8 cellular contexts compared by ENCODE assay signal in genomic region chr13:30466358-30466714, GRCh38. TPM values are rescaled to one million over a fixed set of nuclear protein-coding genes. Genes with fewer than 3 reads are reported as not detected.
DNase-seq lines count a peak whose midpoint lies in the region; ATAC-seq and TF ChIP-seq lines count a peak whose summit lies in the region.

No MANE protein-coding gene starts in this region.

- H3K4me3 Mint-ChIP-seq in central memory CD8-positive, alpha-beta T cell: peak overlapping the region; percentile 96

- H3K4me1 ChIP-seq in neutrophil (ENCODE audit: control insufficient read depth in 1 of 2, insufficient read depth in 1 of 2, low read depth in 1 of 2, low read length in 1 of 2) (peaks cover 31% of the 10 kb centered on the region in 2 experiments), right cardiac atrium (ENCODE audit: control insufficient read depth, insufficient read depth, low read length) (no peaks in the 10 kb centered on the region)

- intact Hi-C loops in right cardiac atrium (cut with DNase I): loop anchor here in 2 of 4 donors (10.0 kb wide), 2 partner anchors 62 to 148 kb away; partner anchors contain the start of gene USPL1 (in 2 of the 2)

- no peak overlapping the region for H3K27ac ChIP-seq in neutrophil
- no peak overlapping the region for H3K27ac ChIP-seq in right cardiac atrium (ENCODE audit: low read length)

- H3K27me3 ChIP-seq in neutrophil: no peaks in the 10 kb centered on the region
- H3K27me3 ChIP-seq in right cardiac atrium (ENCODE audit: control insufficient read depth, insufficient read depth): no peaks in the 10 kb centered on the region

- H3K36me3 Mint-ChIP-seq in central memory CD8-positive, alpha-beta T cell (ENCODE audit: insufficient read depth): peaks cover 32% of the 10 kb centered on the region

- TF ChIP-seq CTCF in NB4 (IDR thresholded peaks at IDR 0.05; ENCODE audit: low read depth, low read length): no peak
- no peak for TF ChIP-seq CTCF in neutrophil (IDR thresholded peaks at IDR 0.05)

- peaks cover 23% of the 10 kb centered on the region for H3K4me1 Mint-ChIP-seq in central memory CD8-positive, alpha-beta T cell

- ATAC-seq in central memory CD8-positive, alpha-beta T cell (replicated peaks; ENCODE audit: extremely low read depth, poor library complexity, severe bottlenecking): no peak
- ATAC-seq in right cardiac atrium (no peak), HG02678 (IDR thresholded peaks at IDR 0.05; ENCODE audit: unreplicated experiment) (no peak), GM18861 (IDR thresholded peaks at IDR 0.05; ENCODE audit: unreplicated experiment) (no peak)

- no peaks in the 10 kb centered on the region for H3K9me3 ChIP-seq in neutrophil
- no peaks in the 10 kb centered on the region for H3K9me3 ChIP-seq in right cardiac atrium (ENCODE audit: control insufficient read depth, low read length)

- H3K27ac Mint-ChIP-seq in central memory CD8-positive, alpha-beta T cell (ENCODE audit: low read depth): peak overlapping the region; percentile 98

- peak; percentile 46 for DNase-seq in NCI-H2171 treated with DMSO at 0.1 percent for 48 hours (lab: John Stamatoyannopoulos, UW)
- DNase-seq in NCI-H2171 (lab: John Stamatoyannopoulos, UW): no peak
- no peak for DNase-seq in NB4 (ENCODE audit: low read depth)
- DNase-seq in central memory CD8-positive, alpha-beta T cell (ENCODE audit: low spot score in 2 of 2): no peak
- no peak for DNase-seq in right cardiac atrium

- no peaks in the 10 kb centered on the region for H3K9me3 Mint-ChIP-seq in central memory CD8-positive, alpha-beta T cell

- H3K27me3 Mint-ChIP-seq in central memory CD8-positive, alpha-beta T cell: no peaks in the 10 kb centered on the region

- H3K4me3 ChIP-seq in NB4 (ENCODE audit: low read depth, low read length) (peak overlapping the region; percentile 61), neutrophil (ENCODE audit: low read depth in 1 of 2, low read length in 1 of 2) (peak overlapping the region; percentile 74 to 77), right cardiac atrium (ENCODE audit: low read length) (no peak overlapping the region)

- 5% methylated on average over 11 of the region's 11 CpGs for WGBS in right cardiac atrium

- peaks cover 17% of the 10 kb centered on the region for H3K36me3 ChIP-seq in neutrophil

- TF ChIP-seq POLR2A in NB4 (IDR thresholded peaks at IDR 0.05; ENCODE audit: extremely low read depth, insufficient read length): no peak

RNA-seq across cellular contexts. Expression of gene HMGB1, which starts 0.6 kb away (rescaled TPM):
- total RNA-seq in right cardiac atrium: 100 to 1,000 TPM; 185 to 198 (median 192) TPM
- 259 TPM for polyA plus RNA-seq in right cardiac atrium

RNA-seq across cellular contexts. Expression of gene UBE2L5, which starts 44.0 kb away (rescaled TPM):
- total RNA-seq in right cardiac atrium: not detected
- polyA plus RNA-seq in right cardiac atrium: not detected
